In genomic region chr19:38336638-38337359, GRCh38 we compare ENCODE assay signal across 8 cellular contexts. TPM values are rescaled to one million over a fixed set of nuclear protein-coding genes. Genes with fewer than 3 reads are reported as not detected.
DNase-seq lines count a peak whose midpoint lies in the region; ATAC-seq and TF ChIP-seq lines count a peak whose summit lies in the region.

No MANE protein-coding gene starts in this region.

- H3K9ac ChIP-seq in IMR-90 (ENCODE audit: low read depth, low read length) (peak overlapping the region; percentile 10; the same call in 1 of the 2 replicates), OCI-LY3 (ENCODE audit: low read length) (peak overlapping the region; percentile 81)

- H4K91ac ChIP-seq in IMR-90 (ENCODE audit: insufficient read depth, low read depth, low read length) = no peak overlapping the region

- H4K8ac ChIP-seq in IMR-90 (ENCODE audit: low read depth in 2 of 2, low read length in 2 of 2) = peak overlapping the region; percentile 27 to 40; a peak in 1 of 4 replicates

- H3K9me1 ChIP-seq in IMR-90 (ENCODE audit: insufficient read depth, low read length) = peaks cover 5% of the 10 kb centered on the region; the same call in 1 of the 2 replicates

- peak; percentile 42 for ATAC-seq in GM21526 (IDR thresholded peaks at IDR 0.05; ENCODE audit: low FRiP score, unreplicated experiment)
- ATAC-seq in IMR-90 (ENCODE audit: low read depth) = peak; percentile 71
- ATAC-seq in mucosa of descending colon = peak; percentile 84

- intact Hi-C loops in IMR-90 (cut with micrococcal nuclease) = loop anchor here (2.0 kb wide), 2 partner anchors 38 to 434 kb away; partner anchors contain the start of gene PSMD8
- intact Hi-C loops in mucosa of descending colon (cut with DNase I, micrococcal nuclease) = no loop called here

- H3K56ac ChIP-seq in IMR-90 (ENCODE audit: extremely low read depth, insufficient read depth, low read length) = no peak overlapping the region

- H3K4me2 ChIP-seq in IMR-90 (ENCODE audit: low read depth, low read length) (peak overlapping the region; percentile 80), OCI-LY3 (ENCODE audit: low read length) (peak overlapping the region; percentile 86)

- H3K4me1 ChIP-seq in IMR-90 (ENCODE audit: control insufficient read depth, insufficient read depth, low read length) = no peaks in the 10 kb centered on the region
- peaks cover 8% of the 10 kb centered on the region for H3K4me1 ChIP-seq in OCI-LY3 (ENCODE audit: low read length)
- H3K4me1 ChIP-seq in mucosa of descending colon (ENCODE audit: low read depth) = peaks cover 5% of the 10 kb centered on the region

- DNase-seq in D341Med (ENCODE audit: low spot score) = peak; percentile 95
- peak; percentile 86 for DNase-seq in IMR-90
- peak; percentile 90 for DNase-seq in activated T-cell treated with anti-CD3 and anti-CD28 coated beads for 1 hour (ENCODE audit: low read depth)
- peak; percentile 99 for DNase-seq in epithelial cell of esophagus (ENCODE audit: low read depth)
- DNase-seq in mucosa of descending colon = peak; percentile 98 to 99 (median 99)
- peak; percentile 89 to 96 for DNase-seq in stimulated activated CD8-positive, alpha-beta memory T cell treated with anti-CD3 and anti-CD28 coated beads, Interleukin-2, amount 100 ng/mL, for 48 hours (ENCODE audit: low read depth in 2 of 2)

- H3K4ac ChIP-seq in IMR-90 (ENCODE audit: low read depth, low read length) = 0 out of 2 replicates have a peak overlapping the region, but pooled peaks have one; percentile 3

- CTCF ChIA-PET in IMR-90 (lab: Yijun Ruan, JAX) = interaction anchor here (0.9 kb wide), 1 partner anchor 93 kb away, joined by 11 read pairs; no protein-coding TSS in a partner anchor

- H3K27me3 ChIP-seq in IMR-90 (ENCODE audit: control insufficient read depth, insufficient read depth, low read length) (no peaks in the 10 kb centered on the region), OCI-LY3 (ENCODE audit: low read depth, low read length) (no peaks in the 10 kb centered on the region)

- no peak for TF ChIP-seq RAD21 in IMR-90 (IDR thresholded peaks at IDR 0.05; ENCODE audit: low read length)

- no peaks in the 10 kb centered on the region for H3K79me2 ChIP-seq in OCI-LY3 (ENCODE audit: low read length)

- no peaks in the 10 kb centered on the region for H4K20me1 ChIP-seq in IMR-90 (ENCODE audit: insufficient read depth, low read length)
- H4K20me1 ChIP-seq in OCI-LY3 (ENCODE audit: insufficient read depth, low read length) = no peaks in the 10 kb centered on the region

- H2AK9ac ChIP-seq in IMR-90 (replicated peaks; ENCODE audit: low read depth, low read length, poor library complexity) = peak overlapping the region; percentile 90

- H3K79me1 ChIP-seq in IMR-90 (ENCODE audit: low read depth in 1 of 2, low read length in 2 of 2) = no peaks in the 10 kb centered on the region; a peak in 1 of 4 replicates

- H2AFZ ChIP-seq in IMR-90 (replicated peaks; ENCODE audit: low read length, poor library complexity) (peak overlapping the region; percentile 100), OCI-LY3 (ENCODE audit: low read depth, low read length) (peak overlapping the region; percentile 88)

- no peak overlapping the region for H2BK120ac ChIP-seq in IMR-90 (ENCODE audit: low read depth, low read length)

- no peak for TF ChIP-seq POLR2A in IMR-90 (IDR thresholded peaks at IDR 0.05; ENCODE audit: low read depth, low read length)

- H3K4me3 ChIP-seq in IMR-90 (ENCODE audit: insufficient read depth, low read depth, low read length) = peak overlapping the region; percentile 77
- peak overlapping the region; percentile 87 for H3K4me3 ChIP-seq in OCI-LY3 (ENCODE audit: low read length)
- peak overlapping the region; percentile 86 for H3K4me3 ChIP-seq in epithelial cell of esophagus (ENCODE audit: low read length)
- peak overlapping the region; percentile 34 for H3K4me3 ChIP-seq in mucosa of descending colon

- 1% methylated on average over 25 of the region's 41 CpGs; no CpG with 5 or more reads in 1 of the 2 experiments for WGBS in IMR-90 (ENCODE audit: extremely low coverage in 2 of 2, insufficient read length in 1 of 2), 2 experiments

- H3K27ac ChIP-seq in IMR-90 (ENCODE audit: insufficient read depth, low read length) = peak overlapping the region; percentile 13; the same call in 1 of the 2 replicates
- peak overlapping the region; percentile 79 for H3K27ac ChIP-seq in OCI-LY3 (ENCODE audit: low read length)

- no peaks in the 10 kb centered on the region for H3K9me3 ChIP-seq in IMR-90 (ENCODE audit: control insufficient read depth, insufficient read depth, low read length)
- no peaks in the 10 kb centered on the region for H3K9me3 ChIP-seq in OCI-LY3 (ENCODE audit: insufficient read depth, low read length)
- no peaks in the 10 kb centered on the region for H3K9me3 ChIP-seq in mucosa of descending colon

- BruUV-seq in IMR-90 (replicated peaks; lab: Mats Ljungman, UMichigan) = no TSS peak

- TF ChIP-seq CTCF in IMR-90 (conservative IDR thresholded peaks at IDR 0.05; ENCODE audit: low read depth, low read length) = no peak
- TF ChIP-seq CTCF in OCI-LY3 (IDR thresholded peaks at IDR 0.05; ENCODE audit: low read depth, low read length) = no peak
- no peak for TF ChIP-seq CTCF in epithelial cell of esophagus (IDR thresholded peaks at IDR 0.05; ENCODE audit: insufficient read depth, low read depth, low read length, missing control alignments)
- TF ChIP-seq CTCF in mucosa of descending colon (IDR thresholded peaks at IDR 0.05) = no peak

- H3K14ac ChIP-seq in IMR-90 (replicated peaks; ENCODE audit: low read depth, low read length) = no peak overlapping the region; the same call in 1 of the 2 replicates

- POLR2A ChIA-PET in IMR-90 (lab: Charles Lee; ENCODE audit: unreplicated experiment) = no interaction called here

- no peak overlapping the region for H4K5ac ChIP-seq in IMR-90 (ENCODE audit: low read depth, low read length)

- H2BK20ac ChIP-seq in IMR-90 (ENCODE audit: low read depth, low read length) = no peak overlapping the region

- no peak overlapping the region for H2BK15ac ChIP-seq in IMR-90 (ENCODE audit: low read depth, low read length)

- no peak overlapping the region for H3K18ac ChIP-seq in IMR-90 (ENCODE audit: low read depth, low read length)

- H3K36me3 ChIP-seq in IMR-90 (ENCODE audit: control insufficient read depth, insufficient read depth, low read length) (no peaks in the 10 kb centered on the region), OCI-LY3 (replicated peaks; ENCODE audit: low read depth, low read length) (no peaks in the 10 kb centered on the region), mucosa of descending colon (ENCODE audit: low read depth) (peaks cover 6% of the 10 kb centered on the region)

- H2BK5ac ChIP-seq in IMR-90 (ENCODE audit: low read depth, low read length, poor library complexity, severe bottlenecking) = no peak overlapping the region

- no peak overlapping the region for H3K23ac ChIP-seq in IMR-90 (ENCODE audit: low read depth, low read length)

- H2AK5ac ChIP-seq in IMR-90 (ENCODE audit: low read depth, low read length) = 0 out of 2 replicates have a peak overlapping the region, but pooled peaks have one; percentile 58

- dilution Hi-C loops in IMR-90 (cut with HindIII; ENCODE audit: low sequenced_read_pairs, unreplicated experiment) = no loop called here

- in situ Hi-C loops in IMR-90 (cut with MboI; ENCODE audit: low sequenced_read_pairs) = loop anchor here (10.0 kb wide), 1 partner anchor 442 kb away; no protein-coding TSS in a partner anchor

TF ChIP-seq in IMR-90, 13 proteins besides CTCF, POLR2A, EP300 and RAD21:
- TF ChIP-seq RCOR1 (IDR thresholded peaks at IDR 0.05; ENCODE audit: insufficient replicate concordance, low read length) (no peak), MAZ (IDR thresholded peaks at IDR 0.05; ENCODE audit: borderline replicate concordance, low read depth, low read length) (peak; percentile 14; the same call in 1 of the 2 replicates), USF2 (IDR thresholded peaks at IDR 0.05; ENCODE audit: low read depth, low read length) (no peak), MXI1 (IDR thresholded peaks at IDR 0.05; ENCODE audit: borderline replicate concordance, low read depth, low read length) (0 out of 2 replicates have a peak, but pooled peaks have one; percentile 29)

RNA-seq across cellular contexts. Expression of gene CATSPERG, which starts 1.2 kb away (rescaled TPM):
- 0.18 TPM in 1 of 2 replicates, not detected in the other for total RNA-seq in IMR-90 (2012; rRNA removed)
- polyA plus RNA-seq in IMR-90 (2012; rRNA removed) = 0.16 and 0.34 TPM in 2 replicates
- polyA plus RNA-seq in IMR-90 (2012; cell fraction: cytosol; rRNA removed) = 0.08 and 0.21 TPM in 2 replicates
- 1.1 and 1.9 TPM in 2 replicates for polyA plus RNA-seq in IMR-90 (2012; cell fraction: nucleus; rRNA removed; ENCODE audit: low replicate concordance)
- total RNA-seq in mucosa of descending colon = 10 to 100 TPM in 2 of 3 donors, 1 to 10 TPM in 1; 8.1 to 14.2 (median 10.1) TPM

RNA-seq across cellular contexts. Expression of gene KCNK6, which starts 17.2 kb away (rescaled TPM):
- 2.7 and 2.8 TPM in 2 replicates for total RNA-seq in IMR-90 (2012; rRNA removed)
- 3.9 and 4.5 TPM in 2 replicates for polyA plus RNA-seq in IMR-90 (2012; rRNA removed)
- 3.3 and 4.2 TPM in 2 replicates for polyA plus RNA-seq in IMR-90 (2012; cell fraction: cytosol; rRNA removed)
- 2.9 and 3.1 TPM in 2 replicates for polyA plus RNA-seq in IMR-90 (2012; cell fraction: nucleus; rRNA removed; ENCODE audit: low replicate concordance)
- 10 to 100 TPM; 24.8 to 27.8 (median 25.6) TPM for total RNA-seq in mucosa of descending colon

RNA-seq across cellular contexts. Expression of gene YIF1B, which starts 21.1 kb away (rescaled TPM):
- total RNA-seq in IMR-90 (2012; rRNA removed) (72.2 and 78.9 TPM in 2 replicates), mucosa of descending colon (10 to 100 TPM; 21.4 to 31.5 (median 23.9) TPM)
- 162 and 165 TPM in 2 replicates for polyA plus RNA-seq in IMR-90 (2012; rRNA removed)
- polyA plus RNA-seq in IMR-90 (2012; cell fraction: cytosol; rRNA removed) = 95.0 and 225 TPM in 2 replicates
- 92.8 and 241 TPM in 2 replicates for polyA plus RNA-seq in IMR-90 (2012; cell fraction: nucleus; rRNA removed; ENCODE audit: low replicate concordance)

RNA-seq across cellular contexts. Expression of gene C19orf33, which starts 32.7 kb away (rescaled TPM):
- total RNA-seq in IMR-90 (2012; rRNA removed) = 1.4 TPM in 1 of 2 replicates, not detected in the other
- polyA plus RNA-seq in IMR-90 (2012; rRNA removed) = 0.80 and 0.96 TPM in 2 replicates
- 0.44 and 3.1 TPM in 2 replicates for polyA plus RNA-seq in IMR-90 (2012; cell fraction: cytosol; rRNA removed)
- not detected in 2 replicates for polyA plus RNA-seq in IMR-90 (2012; cell fraction: nucleus; rRNA removed; ENCODE audit: low replicate concordance)
- total RNA-seq in mucosa of descending colon = 100 to 1,000 TPM in 2 of 3 donors, 10 to 100 TPM in 1; 82.5 to 310 (median 235) TPM

RNA-seq across cellular contexts. Expression of gene PSMD8, which starts 37.6 kb away (rescaled TPM):
- total RNA-seq in IMR-90 (2012; rRNA removed) = 502 and 644 TPM in 2 replicates
- 475 and 538 TPM in 2 replicates for polyA plus RNA-seq in IMR-90 (2012; rRNA removed)
- 171 and 501 TPM in 2 replicates for polyA plus RNA-seq in IMR-90 (2012; cell fraction: cytosol; rRNA removed)
- polyA plus RNA-seq in IMR-90 (2012; cell fraction: nucleus; rRNA removed; ENCODE audit: low replicate concordance) = 160 and 200 TPM in 2 replicates
- total RNA-seq in mucosa of descending colon = 100 to 1,000 TPM; 121 to 144 (median 141) TPM

Comparison
In these comparisons a context has a peak if more than half of its experiments do, and no peak if none do; other contexts are left out.
1. Peak in every context shown above with its lines: DNase-seq, ATAC-seq, H3K4me3 ChIP-seq and H3K27ac ChIP-seq.
2. H3K4me3 ChIP-seq: peak in every context shown above with its lines; median percentile 87 in OCI-LY3; 86 in epithelial cell of esophagus; 77 in IMR-90; 34 in mucosa of descending colon.